In the genomic region with DNA sequence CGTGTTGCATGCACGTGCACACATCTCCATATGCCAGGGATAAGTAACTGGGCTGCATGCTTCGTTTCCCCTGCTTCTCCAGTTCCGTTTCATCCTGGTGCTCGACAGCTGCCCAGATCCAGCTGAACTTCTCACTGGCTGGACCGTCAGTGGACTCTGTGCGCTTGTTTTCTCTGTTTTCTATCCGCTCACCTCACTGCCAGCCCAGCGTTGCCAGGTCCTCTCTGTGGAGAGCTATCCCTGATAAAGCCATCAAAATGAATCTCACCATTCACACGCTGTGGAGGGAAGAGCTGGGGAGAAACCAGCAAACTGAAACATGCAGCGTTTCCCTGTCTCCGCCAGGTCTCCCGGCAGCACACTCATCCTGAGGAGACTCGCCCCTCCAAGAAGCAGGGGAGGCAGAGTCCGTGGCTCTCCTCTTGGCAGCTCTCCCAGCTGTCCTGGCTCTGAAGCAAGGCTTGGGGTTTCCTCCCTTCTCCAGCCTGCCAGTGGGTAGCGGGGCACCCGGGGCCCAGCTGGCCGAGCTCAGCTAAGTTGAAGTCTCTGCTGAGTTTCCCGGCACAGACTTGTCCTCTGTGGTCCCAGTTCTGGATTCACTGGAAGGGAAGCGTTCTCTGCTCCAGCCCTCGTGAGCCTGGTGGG, we compare ENCODE assay signal across 1 cellular context.
TF ChIP-seq lines count a peak whose summit lies in the region.

No MANE protein-coding gene starts in this region.

TF ChIP-seq in HepG2, 621 proteins besides CTCF, POLR2A, EP300 and RAD21 (continued from another document):
- TF ChIP-seq ZNF709 (CRISPR knock-in tag; IDR thresholded peaks at IDR 0.05) (no peak), MZF1 (CRISPR knock-in tag; IDR thresholded peaks at IDR 0.05; ENCODE audit: borderline replicate concordance) (no peak), HNRNPUL1 (IDR thresholded peaks at IDR 0.05; ENCODE audit: low read depth, low read length) (no peak), JARID2 (CRISPR knock-in tag; IDR thresholded peaks at IDR 0.05; ENCODE audit: insufficient replicate concordance) (no peak), SIX1 (CRISPR knock-in tag; IDR thresholded peaks at IDR 0.05; ENCODE audit: borderline replicate concordance) (no peak), PRPF4 (IDR thresholded peaks at IDR 0.05; ENCODE audit: low read depth, low read length, poor library complexity, severe bottlenecking) (no peak), KLF12 (CRISPR knock-in tag; IDR thresholded peaks at IDR 0.05; ENCODE audit: borderline replicate concordance) (no peak), MTA3 (CRISPR knock-in tag; IDR thresholded peaks at IDR 0.05) (no peak)
- TF ChIP-seq, protein P1, sequence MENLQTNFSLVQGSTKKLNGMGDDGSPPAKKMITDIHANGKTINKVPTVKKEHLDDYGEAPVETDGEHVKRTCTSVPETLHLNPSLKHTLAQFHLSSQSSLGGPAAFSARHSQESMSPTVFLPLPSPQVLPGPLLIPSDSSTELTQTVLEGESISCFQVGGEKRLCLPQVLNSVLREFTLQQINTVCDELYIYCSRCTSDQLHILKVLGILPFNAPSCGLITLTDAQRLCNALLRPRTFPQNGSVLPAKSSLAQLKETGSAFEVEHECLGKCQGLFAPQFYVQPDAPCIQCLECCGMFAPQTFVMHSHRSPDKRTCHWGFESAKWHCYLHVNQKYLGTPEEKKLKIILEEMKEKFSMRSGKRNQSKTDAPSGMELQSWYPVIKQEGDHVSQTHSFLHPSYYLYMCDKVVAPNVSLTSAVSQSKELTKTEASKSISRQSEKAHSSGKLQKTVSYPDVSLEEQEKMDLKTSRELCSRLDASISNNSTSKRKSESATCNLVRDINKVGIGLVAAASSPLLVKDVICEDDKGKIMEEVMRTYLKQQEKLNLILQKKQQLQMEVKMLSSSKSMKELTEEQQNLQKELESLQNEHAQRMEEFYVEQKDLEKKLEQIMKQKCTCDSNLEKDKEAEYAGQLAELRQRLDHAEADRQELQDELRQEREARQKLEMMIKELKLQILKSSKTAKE (CRISPR knock-in tag; IDR thresholded peaks at IDR 0.05; ENCODE audit: borderline replicate concordance) = no peak
- TF ChIP-seq, protein P2, sequence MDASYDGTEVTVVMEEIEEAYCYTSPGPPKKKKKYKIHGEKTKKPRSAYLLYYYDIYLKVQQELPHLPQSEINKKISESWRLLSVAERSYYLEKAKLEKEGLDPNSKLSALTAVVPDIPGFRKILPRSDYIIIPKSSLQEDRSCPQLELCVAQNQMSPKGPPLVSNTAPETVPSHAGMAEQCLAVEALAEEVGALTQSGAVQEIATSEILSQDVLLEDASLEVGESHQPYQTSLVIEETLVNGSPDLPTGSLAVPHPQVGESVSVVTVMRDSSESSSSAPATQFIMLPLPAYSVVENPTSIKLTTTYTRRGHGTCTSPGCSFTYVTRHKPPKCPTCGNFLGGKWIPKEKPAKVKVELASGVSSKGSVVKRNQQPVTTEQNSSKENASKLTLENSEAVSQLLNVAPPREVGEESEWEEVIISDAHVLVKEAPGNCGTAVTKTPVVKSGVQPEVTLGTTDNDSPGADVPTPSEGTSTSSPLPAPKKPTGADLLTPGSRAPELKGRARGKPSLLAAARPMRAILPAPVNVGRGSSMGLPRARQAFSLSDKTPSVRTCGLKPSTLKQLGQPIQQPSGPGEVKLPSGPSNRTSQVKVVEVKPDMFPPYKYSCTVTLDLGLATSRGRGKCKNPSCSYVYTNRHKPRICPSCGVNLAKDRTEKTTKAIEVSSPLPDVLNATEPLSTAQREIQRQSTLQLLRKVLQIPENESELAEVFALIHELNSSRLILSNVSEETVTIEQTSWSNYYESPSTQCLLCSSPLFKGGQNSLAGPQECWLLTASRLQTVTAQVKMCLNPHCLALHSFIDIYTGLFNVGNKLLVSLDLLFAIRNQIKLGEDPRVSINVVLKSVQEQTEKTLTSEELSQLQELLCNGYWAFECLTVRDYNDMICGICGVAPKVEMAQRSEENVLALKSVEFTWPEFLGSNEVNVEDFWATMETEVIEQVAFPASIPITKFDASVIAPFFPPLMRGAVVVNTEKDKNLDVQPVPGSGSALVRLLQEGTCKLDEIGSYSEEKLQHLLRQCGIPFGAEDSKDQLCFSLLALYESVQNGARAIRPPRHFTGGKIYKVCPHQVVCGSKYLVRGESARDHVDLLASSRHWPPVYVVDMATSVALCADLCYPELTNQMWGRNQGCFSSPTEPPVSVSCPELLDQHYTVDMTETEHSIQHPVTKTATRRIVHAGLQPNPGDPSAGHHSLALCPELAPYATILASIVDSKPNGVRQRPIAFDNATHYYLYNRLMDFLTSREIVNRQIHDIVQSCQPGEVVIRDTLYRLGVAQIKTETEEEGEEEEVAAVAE (CRISPR knock-in tag; IDR thresholded peaks at IDR 0.05; ENCODE audit: borderline replicate concordance) = no peak
- TF ChIP-seq, protein P3, sequence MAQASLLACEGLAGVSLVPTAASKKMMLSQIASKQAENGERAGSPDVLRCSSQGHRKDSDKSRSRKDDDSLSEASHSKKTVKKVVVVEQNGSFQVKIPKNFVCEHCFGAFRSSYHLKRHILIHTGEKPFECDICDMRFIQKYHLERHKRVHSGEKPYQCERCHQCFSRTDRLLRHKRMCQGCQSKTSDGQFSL (CRISPR knock-in tag; IDR thresholded peaks at IDR 0.05) = no peak
- TF ChIP-seq, protein P4, sequence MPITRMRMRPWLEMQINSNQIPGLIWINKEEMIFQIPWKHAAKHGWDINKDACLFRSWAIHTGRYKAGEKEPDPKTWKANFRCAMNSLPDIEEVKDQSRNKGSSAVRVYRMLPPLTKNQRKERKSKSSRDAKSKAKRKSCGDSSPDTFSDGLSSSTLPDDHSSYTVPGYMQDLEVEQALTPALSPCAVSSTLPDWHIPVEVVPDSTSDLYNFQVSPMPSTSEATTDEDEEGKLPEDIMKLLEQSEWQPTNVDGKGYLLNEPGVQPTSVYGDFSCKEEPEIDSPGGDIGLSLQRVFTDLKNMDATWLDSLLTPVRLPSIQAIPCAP (CRISPR knock-in tag; IDR thresholded peaks at IDR 0.05; ENCODE audit: low read depth) = no peak
- TF ChIP-seq, protein P5, sequence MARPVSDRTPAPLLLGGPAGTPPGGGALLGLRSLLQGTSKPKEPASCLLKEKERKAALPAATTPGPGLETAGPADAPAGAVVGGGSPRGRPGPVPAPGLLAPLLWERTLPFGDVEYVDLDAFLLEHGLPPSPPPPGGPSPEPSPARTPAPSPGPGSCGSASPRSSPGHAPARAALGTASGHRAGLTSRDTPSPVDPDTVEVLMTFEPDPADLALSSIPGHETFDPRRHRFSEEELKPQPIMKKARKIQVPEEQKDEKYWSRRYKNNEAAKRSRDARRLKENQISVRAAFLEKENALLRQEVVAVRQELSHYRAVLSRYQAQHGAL (CRISPR knock-in tag; IDR thresholded peaks at IDR 0.05; ENCODE audit: not compliant biosample characterization) = no peak
- TF ChIP-seq, protein P6, sequence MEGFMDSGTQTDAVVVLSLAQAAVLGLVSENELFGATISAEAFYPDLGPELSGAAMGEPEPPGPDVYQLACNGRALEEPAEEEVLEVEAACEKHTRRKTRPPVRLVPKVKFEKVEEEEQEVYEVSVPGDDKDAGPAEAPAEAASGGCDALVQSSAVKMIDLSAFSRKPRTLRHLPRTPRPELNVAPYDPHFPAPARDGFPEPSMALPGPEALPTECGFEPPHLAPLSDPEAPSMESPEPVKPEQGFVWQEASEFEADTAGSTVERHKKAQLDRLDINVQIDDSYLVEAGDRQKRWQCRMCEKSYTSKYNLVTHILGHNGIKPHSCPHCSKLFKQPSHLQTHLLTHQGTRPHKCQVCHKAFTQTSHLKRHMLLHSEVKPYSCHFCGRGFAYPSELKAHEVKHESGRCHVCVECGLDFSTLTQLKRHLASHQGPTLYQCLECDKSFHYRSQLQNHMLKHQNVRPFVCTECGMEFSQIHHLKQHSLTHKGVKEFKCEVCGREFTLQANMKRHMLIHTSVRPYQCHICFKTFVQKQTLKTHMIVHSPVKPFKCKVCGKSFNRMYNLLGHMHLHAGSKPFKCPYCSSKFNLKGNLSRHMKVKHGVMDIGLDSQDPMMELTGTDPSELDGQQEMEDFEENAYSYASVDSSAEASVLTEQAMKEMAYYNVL (CRISPR knock-in tag; IDR thresholded peaks at IDR 0.05; ENCODE audit: borderline replicate concordance) = no peak
